9 cellular contexts compared by ENCODE assay signal in the genomic region with DNA sequence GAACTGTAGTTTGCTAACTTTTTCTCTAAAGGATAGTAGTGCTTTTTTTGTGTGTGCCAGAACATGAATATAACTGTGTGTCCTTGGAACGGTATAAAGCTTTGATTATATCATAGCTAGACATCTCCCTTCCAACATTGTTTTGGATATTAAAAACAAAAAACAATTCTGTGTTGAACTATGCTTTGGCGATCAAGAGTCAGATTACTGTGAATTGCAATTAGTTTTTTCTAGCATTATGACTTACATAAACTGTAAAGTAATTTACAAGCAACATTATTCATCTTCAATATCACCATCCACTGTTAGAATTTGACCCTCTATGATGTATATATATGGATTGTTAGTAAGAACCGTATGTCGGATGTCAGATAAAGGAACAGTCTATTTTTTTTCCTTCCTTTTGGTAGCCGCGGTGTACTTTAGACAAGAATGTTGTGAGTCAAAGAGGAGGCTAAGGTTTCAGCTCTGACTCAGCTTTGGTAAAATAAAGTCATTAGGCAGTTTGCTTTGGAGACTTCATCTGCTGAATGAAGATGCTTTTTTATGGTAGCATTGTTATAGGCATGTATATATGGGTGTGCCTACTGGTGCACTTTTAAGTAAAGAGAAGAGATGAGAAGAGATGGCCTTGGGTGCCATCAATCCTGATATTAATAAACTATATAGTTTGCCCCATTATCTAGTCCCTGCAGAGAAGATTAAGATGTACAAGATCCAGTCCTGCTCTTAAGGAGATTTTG.
DNase-seq lines count a peak whose midpoint lies in the region; FAIRE-seq and TF ChIP-seq lines count a peak whose summit lies in the region.
"Had no signal": no experiment of that assay in that cellular context is flagged by ENCODE, and none has a peak within 500 bp of the region (broad histone marks: within the 10 kb centered on the region; RNA-seq: fewer than 3 reads in every experiment).

No MANE protein-coding gene starts in this region.

- FAIRE-seq in bronchial epithelial cell (lab: Jason Lieb, UNC), result no peak

- peak; percentile 42 for DNase-seq in ACHN
- DNase-seq in KBM-7, result peak; percentile 14
- peak; percentile 87 for DNase-seq in bronchial epithelial cell (ENCODE audit: low read depth)
- DNase-seq in kidney glomerular epithelial cell (lab: John Stamatoyannopoulos, UW), result peak; percentile 72
- DNase-seq in T1000 (lab: John Stamatoyannopoulos, UW), result no peak
- no peak for DNase-seq in NCI-H524 (lab: John Stamatoyannopoulos, UW)
- no peak for DNase-seq in head of caudate nucleus
- DNase-seq in H4 (ENCODE audit: low spot score), result no peak
- DNase-seq: CD4-positive, CD25-positive, alpha-beta regulatory T cell had no signal

- in situ Hi-C loops in ACHN (cut with HindIII; ENCODE audit: low pct_ligation_motif_present, low pct_unique_long_range_greater_than_20kb, low sequenced_read_pairs), result no loop called here
- in situ Hi-C loops in KBM-7 (cut with MboI; ENCODE audit: low pct_unique_long_range_greater_than_20kb, low sequenced_read_pairs), result no loop called here

- H3K27me3 ChIP-seq in bronchial epithelial cell (ENCODE audit: control insufficient read depth, insufficient read depth, low read length), result no peaks in the 10 kb centered on the region

- no peak for TF ChIP-seq CTCF in bronchial epithelial cell (IDR thresholded peaks at IDR 0.05; ENCODE audit: insufficient read depth, low read length, severe bottlenecking)

- intact Hi-C loops in head of caudate nucleus (cut with DNase I), result loop anchor here (10.0 kb wide), 1 partner anchor 78 kb away; a partner anchor contains a TSS

- no peaks in the 10 kb centered on the region for H3K36me3 ChIP-seq in bronchial epithelial cell (ENCODE audit: control insufficient read depth, insufficient read depth, low read length)

- no peak overlapping the region for H3K4me3 ChIP-seq in bronchial epithelial cell (ENCODE audit: low read depth, low read length)

Comparison
In these comparisons a context has a peak if more than half of its experiments do, and no peak if none do; other contexts are left out.
1. DNase-seq: peak in ACHN (single experiment), KBM-7 (single experiment), bronchial epithelial cell (single experiment) and kidney glomerular epithelial cell (single experiment); none in T1000 (single experiment), NCI-H524 (0 of 2), head of caudate nucleus (0 of 42) and H4 (single experiment).